Comparison of ENCODE assay signal across 8 cellular contexts in the genomic region with DNA sequence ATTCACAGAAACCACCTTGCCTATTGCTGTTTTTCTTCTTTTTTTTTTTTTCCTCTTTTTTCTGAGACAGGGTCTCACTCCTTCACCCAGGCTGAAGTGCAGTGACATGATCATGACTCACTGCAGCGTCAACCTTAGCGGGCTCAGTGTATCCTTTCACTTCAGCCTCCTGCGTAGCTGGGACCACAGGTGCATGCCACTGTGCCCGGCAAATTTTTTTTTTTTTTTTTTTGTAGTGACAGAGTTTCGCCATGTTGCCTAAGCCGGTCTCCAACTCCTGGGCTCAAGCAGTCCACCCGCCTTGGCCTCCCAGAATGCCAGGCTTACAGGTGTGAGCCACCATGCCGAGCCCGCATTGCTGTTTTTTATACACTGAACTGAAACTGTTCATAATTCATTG.
DNase-seq lines count a peak whose midpoint lies in the region; ATAC-seq lines count a peak whose summit lies in the region.

No MANE protein-coding gene starts in this region.

- H3K9ac ChIP-seq in BLaER1: peak overlapping the region; percentile 56

- H3K4me3 ChIP-seq in BLaER1: peak overlapping the region; percentile 29

- H3K27me3 ChIP-seq in BLaER1: no peaks in the 10 kb centered on the region

- peaks cover 38% of the 10 kb centered on the region for H3K36me3 ChIP-seq in BLaER1

- H3K9me3 ChIP-seq in BLaER1: no peaks in the 10 kb centered on the region

- peaks cover 100% of the 10 kb centered on the region for H3K4me1 ChIP-seq in BLaER1

- peak overlapping the region; percentile 3; the same call in 1 of the 2 replicates for H3K27ac ChIP-seq in BLaER1

- H3K4me2 ChIP-seq in BLaER1: peak overlapping the region; percentile 95

- peak; percentile 72 to 74 for DNase-seq in activated CD4-positive, alpha-beta T cell treated with anti-CD3 and anti-CD28 coated beads for 4 hours
- peak; percentile 79 for DNase-seq in glomerular visceral epithelial cell (ENCODE audit: extremely low spot score)
- DNase-seq in SHP77 treated with DMSO at 0.1 percent for 48 hours (lab: John Stamatoyannopoulos, UW): no peak
- no peak for DNase-seq in NCI-H748 treated with DMSO at 0.1 percent for 48 hours (lab: John Stamatoyannopoulos, UW)
- DNase-seq in NCI-H2171 treated with DMSO at 0.1 percent for 48 hours (lab: John Stamatoyannopoulos, UW): no peak
- DNase-seq in NCI-H82 treated with DMSO at 0.1 percent for 48 hours (lab: John Stamatoyannopoulos, UW; ENCODE audit: unreplicated experiment): no peak

- H4K20me1 ChIP-seq in BLaER1: peaks cover 100% of the 10 kb centered on the region

- ATAC-seq in HG02943 (IDR thresholded peaks at IDR 0.05; ENCODE audit: low read depth, unreplicated experiment): peak; percentile 75

Comparison
In these comparisons a context has a peak if more than half of its experiments do, and no peak if none do; other contexts are left out.
1. DNase-seq: peak in activated CD4-positive, alpha-beta T cell treated with anti-CD3 and anti-CD28 coated beads for 4 hours (2 of 2) and glomerular visceral epithelial cell (single experiment); none in SHP77 treated with DMSO at 0.1 percent for 48 hours (single experiment), NCI-H748 treated with DMSO at 0.1 percent for 48 hours (single experiment), NCI-H2171 treated with DMSO at 0.1 percent for 48 hours (single experiment) and NCI-H82 treated with DMSO at 0.1 percent for 48 hours (single experiment).